In genomic region chr16:88408561-88408960, GRCh38 we compare ENCODE assay signal across 17 cellular contexts. TPM values are rescaled to one million over a fixed set of nuclear protein-coding genes. Genes with fewer than 3 reads are reported as not detected.
A peak's percentile ranks its signal among the peaks of the same experiment; 100 is the strongest.
DNase-seq lines count a peak whose midpoint lies in the region; ATAC-seq and TF ChIP-seq lines count a peak whose summit lies in the region.
"Had no signal": no experiment of that assay in that cellular context is flagged by ENCODE, and none has a peak within 500 bp of the region (broad histone marks: within the 10 kb centered on the region; RNA-seq: fewer than 3 reads in every experiment).

No MANE protein-coding gene starts in this region.

- H3K27ac Mint-ChIP-seq in CD14-positive monocyte: peak overlapping the region in 6 of 7 donors; percentile 36 to 94 (median 88)
- H3K27ac Mint-ChIP-seq in chondrocyte (ENCODE audit: unreplicated experiment): peak overlapping the region; percentile 32
- H3K27ac Mint-ChIP-seq in nephron: peak overlapping the region; percentile 46 to 95 (median 72)
- H3K27ac Mint-ChIP-seq: CD4-positive, alpha-beta memory T cell; GM23338; H9 had no signal

- H3K36me3 Mint-ChIP-seq in CD14-positive monocyte (peaks cover 0 to 3% of the 10 kb centered on the region in 2 donors), chondrocyte (ENCODE audit: low read depth) (peaks cover 4% of the 10 kb centered on the region), nephron (ENCODE audit: low read depth) (no peaks in the 10 kb centered on the region)
- H3K36me3 Mint-ChIP-seq: CD4-positive, alpha-beta memory T cell had no signal

- H3K4me1 Mint-ChIP-seq in CD14-positive monocyte (peaks cover 25% of the 10 kb centered on the region), chondrocyte (ENCODE audit: low read depth) (peaks cover 11% of the 10 kb centered on the region), nephron (peaks cover 43% of the 10 kb centered on the region)

- intact Hi-C loops in CD14-positive monocyte (cut with micrococcal nuclease): no loop called here
- intact Hi-C loops in right lobe of liver (cut with DNase I): no loop called here

- no peak for TF ChIP-seq POLR2A in right lobe of liver (IDR thresholded peaks at IDR 0.05)

- H3K4me3 Mint-ChIP-seq in CD14-positive monocyte (no peak overlapping the region), chondrocyte (ENCODE audit: unreplicated experiment) (no peak overlapping the region), nephron (peak overlapping the region in 2 of 3 experiments; percentile 32 to 56)
- H3K4me3 Mint-ChIP-seq: GM23338, H9 had no signal

- DNase-seq in AG04450 (ENCODE audit: low read depth, low spot score): no peak
- DNase-seq in CD14-positive monocyte (ENCODE audit: low spot score): no peak
- no peak for DNase-seq in chondrocyte (ENCODE audit: low spot score)
- no peak for DNase-seq in right lobe of liver
- no peak for DNase-seq in stimulated activated CD4-positive, alpha-beta T cell treated with anti-CD3 and anti-CD28 coated beads, Interleukin-15, amount 100 ng/mL, for 24 hours
- DNase-seq in KG1 (lab: John Stamatoyannopoulos, UW): no peak
- DNase-seq: Calu3, COR-L47, DMS53, DMS79 treated with DMSO at 0.1 percent for 48 hours, H9 had no signal

- peaks cover 0 to 5% (median 2%) of the 10 kb centered on the region in 3 donors for H3K27me3 Mint-ChIP-seq in CD14-positive monocyte (ENCODE audit: low read depth in 3 of 3)
- no peaks in the 10 kb centered on the region for H3K27me3 Mint-ChIP-seq in chondrocyte (ENCODE audit: low read depth)
- peaks cover 3% of the 10 kb centered on the region for H3K27me3 Mint-ChIP-seq in nephron (ENCODE audit: low read depth)

- H3K9me3 Mint-ChIP-seq in CD14-positive monocyte (peaks cover 0 to 3% (median 0%) of the 10 kb centered on the region in 7 donors), chondrocyte (ENCODE audit: low read depth) (no peaks in the 10 kb centered on the region), nephron (no peaks in the 10 kb centered on the region)
- H3K9me3 Mint-ChIP-seq: CD4-positive, alpha-beta memory T cell; GM23338; H9 had no signal

- H3K27me3 ChIP-seq in AG04450 (ENCODE audit: control insufficient read depth, insufficient read depth, low read length) (no peaks in the 10 kb centered on the region), right lobe of liver (no peaks in the 10 kb centered on the region)

- no peak overlapping the region for H3K4me3 ChIP-seq in AG04450 (ENCODE audit: low read depth, low read length)
- H3K4me3 ChIP-seq in right lobe of liver: no peak overlapping the region
- H3K4me3 ChIP-seq: GM23338 had no signal

- CTCF ChIA-PET in AG04450 (lab: Charles Lee): no interaction called here

- no peaks in the 10 kb centered on the region; the same call in 1 of the 2 replicates for H3K9me3 ChIP-seq in AG04450 (ENCODE audit: control insufficient read depth, insufficient read depth, low read length)
- H3K9me3 ChIP-seq in right lobe of liver: no peaks in the 10 kb centered on the region

- no peak for ATAC-seq in right lobe of liver
- no peak for ATAC-seq in GM19351 (IDR thresholded peaks at IDR 0.05; ENCODE audit: unreplicated experiment)
- ATAC-seq: GM23338, HCT116 had no signal

- 53% methylated on average over 10 of the region's 13 CpGs for WGBS in right lobe of liver (ENCODE audit: insufficient coverage, low coverage, low lambda C conversion rate, missing lambda C conversion rate)

- POLR2A ChIA-PET in AG04450 (lab: Yijun Ruan, JAX): no interaction called here

- H3K27ac ChIP-seq in AG04450 (ENCODE audit: low read depth, low read length) (peak overlapping the region; percentile 47), right lobe of liver (no peak overlapping the region)
- H3K27ac ChIP-seq: 22Rv1 had no signal

- H3K36me3 ChIP-seq in right lobe of liver: no peaks in the 10 kb centered on the region

- TF ChIP-seq CTCF in AG04450 (IDR thresholded peaks at IDR 0.05; ENCODE audit: low read depth, low read length) (no peak), CD14-positive monocyte (IDR thresholded peaks at IDR 0.05) (no peak), chondrocyte (IDR thresholded peaks at IDR 0.05) (no peak), nephron (IDR thresholded peaks at IDR 0.05; ENCODE audit: unreplicated experiment in 3 of 3) (no peak), right lobe of liver (IDR thresholded peaks at IDR 0.05) (no peak)

- no peaks in the 10 kb centered on the region for H3K4me1 ChIP-seq in right lobe of liver

RNA-seq across cellular contexts. Expression of gene ZNF469, which starts 25.8 kb away (rescaled TPM):
- 2.2 and 3.7 TPM in 2 replicates for polyA plus RNA-seq in AG04450 (2011; rRNA removed)
- polyA minus RNA-seq in AG04450 (2011; rRNA and poly(A)+ RNA removed): 3.3 and 3.4 TPM in 2 replicates
- polyA plus RNA-seq in CD14-positive monocyte: under 1 TPM; 0.02 to 0.10 TPM
- total RNA-seq in chondrocyte: 19.0 to 62.8 TPM (median 60.5 TPM) in 3 replicates
- total RNA-seq in right lobe of liver: 1 to 10 TPM in 2 of 6 experiments, under 1 TPM in 4; 0.22 to 1.3 (median 0.37) TPM

RNA-seq across cellular contexts. Expression of gene ZFPM1, which starts 44.5 kb away (rescaled TPM):
- polyA plus RNA-seq in AG04450 (2011; rRNA removed) (0.20 TPM in 2 replicates), CD14-positive monocyte (under 1 TPM; 0.04 to 0.12 TPM)
- polyA minus RNA-seq in AG04450 (2011; rRNA and poly(A)+ RNA removed): 0.51 and 0.61 TPM in 2 replicates
- total RNA-seq in chondrocyte (4.4 to 7.6 TPM (median 7.0 TPM) in 3 replicates), right lobe of liver (10 to 100 TPM in 2 of 6 experiments, 1 to 10 TPM in 4; 3.8 to 15.5 (median 8.3) TPM)

Comparison
In these comparisons a context has a peak if more than half of its experiments do, and no peak if none do; other contexts are left out.
1. H3K27ac Mint-ChIP-seq: peak in every context shown above with its lines; median percentile 88 in CD14-positive monocyte; 72 in nephron; 32 in chondrocyte.
2. H3K4me3 Mint-ChIP-seq: peak in nephron (2 of 3); none in CD14-positive monocyte (0 of 2) and chondrocyte (single experiment).